10 cellular contexts compared by ENCODE assay signal in genomic region chr14:22635980-22636379, GRCh38. TPM values are rescaled to one million over a fixed set of nuclear protein-coding genes. Genes with fewer than 3 reads are reported as not detected.
"Had no signal": no experiment of that assay in that cellular context is flagged by ENCODE, and none has a peak within 500 bp of the region (broad histone marks: within the 10 kb centered on the region; RNA-seq: fewer than 3 reads in every experiment).

No MANE protein-coding gene starts in this region.

RNA-seq across cellular contexts. Expression of gene OR6J1, which starts 8.2 kb away (rescaled TPM):
- total RNA-seq: OCI-LY7, PC-3, Right ventricle myocardium inferior, Right ventricle myocardium superior, RPMI7951, SJCRH30, SJSA1, SK-MEL-5, T-cell had no signal
- polyA plus RNA-seq: SK-N-SH had no signal
